9 cellular contexts compared by ENCODE assay signal in the genomic region with DNA sequence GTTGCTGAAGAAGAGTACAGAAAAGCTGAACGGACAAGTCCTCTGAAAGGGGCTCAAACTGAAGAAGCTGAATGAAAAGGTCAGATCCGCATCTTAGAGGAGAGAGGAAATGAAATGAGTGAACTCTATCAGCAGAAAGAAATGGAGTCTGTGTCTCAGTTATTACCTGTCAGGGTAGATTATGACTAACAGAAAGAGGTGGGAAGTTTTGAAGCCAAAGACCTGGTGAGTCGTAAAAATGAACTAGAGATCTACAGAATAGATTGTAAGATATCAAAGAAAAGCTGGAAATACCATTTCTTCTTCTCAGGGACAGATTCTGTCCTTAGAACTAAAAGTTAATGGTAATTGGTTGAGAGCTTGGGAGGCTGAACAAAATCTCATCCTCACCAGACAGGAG. TPM values are rescaled to one million over a fixed set of nuclear protein-coding genes. Genes with fewer than 3 reads are reported as not detected.
"Had no signal": no experiment of that assay in that cellular context is flagged by ENCODE, and none has a peak within 500 bp of the region (broad histone marks: within the 10 kb centered on the region; RNA-seq: fewer than 3 reads in every experiment).

No MANE protein-coding gene starts in this region.

- H3K36me3 Mint-ChIP-seq: IgD-negative memory B cell had no signal

- H3K4me3 Mint-ChIP-seq: IgD-negative memory B cell had no signal

- H3K4me1 Mint-ChIP-seq: IgD-negative memory B cell had no signal

- H3K27ac ChIP-seq: HL-60 had no signal

- DNase-seq: IMR-90, KBM-7 had no signal

- ATAC-seq: HepG2, K562 had no signal

- H3K4me3 ChIP-seq: K562 had no signal

- FAIRE-seq: HepG2, HTR-8/SVneo, K562 had no signal

- H3K27me3 Mint-ChIP-seq: IgD-negative memory B cell had no signal

- H3K27ac Mint-ChIP-seq: IgD-negative memory B cell had no signal

RNA-seq across cellular contexts. Expression of a gene that starts 11.1 kb away (rescaled TPM):
- total RNA-seq: HT-29, HT1080, IMR-90, K562 had no signal
- polyA plus RNA-seq: IgD-negative memory B cell, IMR-90, K562 had no signal
